In the genomic region with DNA sequence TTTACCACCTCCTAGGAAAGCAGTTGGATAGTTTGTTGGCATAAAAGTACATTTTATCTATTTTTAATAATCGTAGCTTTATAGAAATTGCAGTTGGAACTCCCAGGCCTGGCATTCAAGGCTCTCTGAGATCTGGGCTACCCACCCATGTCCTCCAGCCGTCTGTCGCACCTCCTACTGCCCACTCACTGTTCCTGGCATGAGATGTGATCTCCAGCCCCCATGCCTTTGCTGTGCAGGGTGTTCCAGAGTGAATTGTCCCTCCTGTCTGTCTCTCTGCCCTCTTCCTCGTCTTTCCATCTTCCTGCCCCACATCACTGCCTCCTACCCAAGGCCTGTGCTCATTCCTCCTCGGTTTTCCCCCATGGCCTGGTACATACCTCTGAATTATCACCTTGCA, we compare ENCODE assay signal across 10 cellular contexts. TPM values are rescaled to one million over a fixed set of nuclear protein-coding genes. Genes with fewer than 3 reads are reported as not detected.
A peak's percentile ranks its signal among the peaks of the same experiment; 100 is the strongest.
DNase-seq lines count a peak whose midpoint lies in the region; ATAC-seq, FAIRE-seq and TF ChIP-seq lines count a peak whose summit lies in the region.
"Had no signal": no experiment of that assay in that cellular context is flagged by ENCODE, and none has a peak within 500 bp of the region (broad histone marks: within the 10 kb centered on the region; RNA-seq: fewer than 3 reads in every experiment).

No MANE protein-coding gene starts in this region.

- no peak overlapping the region for H4K5ac ChIP-seq in H9 (ENCODE audit: insufficient read length, low read depth, low read length)

- no peaks in the 10 kb centered on the region for H3K79me2 ChIP-seq in H9 (ENCODE audit: insufficient read depth, low read length)

- ATAC-seq in A549 (no peak), HG02885 (IDR thresholded peaks at IDR 0.05; ENCODE audit: poor library complexity, unreplicated experiment) (no peak)

- H2BK20ac ChIP-seq in H9 (ENCODE audit: low read depth, low read length, poor library complexity, severe bottlenecking) = no peak overlapping the region

- no peaks in the 10 kb centered on the region for H3K27me3 ChIP-seq in H9 (ENCODE audit: insufficient read depth, low read length)
- H3K27me3 ChIP-seq in Peyer's patch = no peaks in the 10 kb centered on the region

- H2AFZ ChIP-seq in H9 (ENCODE audit: low read length) = no peak overlapping the region

- H3K36me3 Mint-ChIP-seq in H9 (ENCODE audit: insufficient read depth in 1 of 3, low read depth in 3 of 3) = peaks cover 4 to 13% (median 12%) of the 10 kb centered on the region in 3 experiments
- peaks cover 60% of the 10 kb centered on the region for H3K36me3 Mint-ChIP-seq in brain
- peaks cover 61% of the 10 kb centered on the region for H3K36me3 Mint-ChIP-seq in nephron progenitor cell (ENCODE audit: low read depth)

- H2BK12ac ChIP-seq in H9 (ENCODE audit: insufficient read length, low read depth, low read length) = no peak overlapping the region

- POLR2A ChIA-PET in A549 (lab: Yijun Ruan, JAX) = interaction anchor here (1.0 to 1.2 kb wide), 2 partner anchors 9 to 51 kb away, joined by 3 read pairs; a partner anchor contains a TSS

- H3K18ac ChIP-seq in H9 (ENCODE audit: insufficient read length, low read depth, low read length) = no peak overlapping the region

- H3K36me3 ChIP-seq in Peyer's patch = peaks cover 0 to 37% (median 0%) of the 10 kb centered on the region in 3 donors

- H4K8ac ChIP-seq in H9 (replicated peaks; ENCODE audit: insufficient read length, low read depth, low read length) = no peak overlapping the region

- H3K27me3 Mint-ChIP-seq in H9 (ENCODE audit: low read depth) (no peaks in the 10 kb centered on the region), brain (no peaks in the 10 kb centered on the region), nephron progenitor cell (ENCODE audit: low read depth, poor library complexity) (peaks cover 4% of the 10 kb centered on the region)

- TF ChIP-seq CTCF in A549 (IDR thresholded peaks at IDR 0.05) = no peak
- TF ChIP-seq CTCF in H9 (conservative IDR thresholded peaks at IDR 0.05) = no peak
- TF ChIP-seq CTCF in brain (conservative IDR thresholded peaks at IDR 0.05) = no peak
- no peak for TF ChIP-seq CTCF in nephron progenitor cell (IDR thresholded peaks at IDR 0.05)
- no peak for TF ChIP-seq CTCF in Peyer's patch (IDR thresholded peaks at IDR 0.05)

- no peak for TF ChIP-seq RAD21 in A549 (conservative IDR thresholded peaks at IDR 0.05 in 1 of 2, IDR thresholded peaks at IDR 0.05 in 1 of 2)

- H2AK5ac ChIP-seq in H9 (ENCODE audit: insufficient read length, low read length) = no peak overlapping the region

- FAIRE-seq in A549 (lab: Jason Lieb, UNC) = no peak

- no peaks in the 10 kb centered on the region for H3K79me1 ChIP-seq in H9 (ENCODE audit: insufficient read depth, low read depth, low read length, poor library complexity, severe bottlenecking)

- H3K4me3 Mint-ChIP-seq in H9 = no peak overlapping the region; a peak in 1 of 5 replicates
- H3K4me3 Mint-ChIP-seq in brain = peak overlapping the region in 2 of 5 experiments; percentile 3 to 6
- no peak overlapping the region for H3K4me3 Mint-ChIP-seq in nephron progenitor cell

- H3K27ac Mint-ChIP-seq in H9 (peak overlapping the region in 2 of 3 experiments; percentile 59 to 78; a peak in 3 of 7 replicates), brain (peak overlapping the region; percentile 30 to 91 (median 86)), nephron progenitor cell (peak overlapping the region; percentile 71)

- no peak for TF ChIP-seq EP300 in A549 (IDR thresholded peaks at IDR 0.05)

- peaks cover 3 to 11% of the 10 kb centered on the region in 2 experiments; a peak in 3 of 4 replicates for H3K4me1 Mint-ChIP-seq in H9
- peaks cover 51% of the 10 kb centered on the region for H3K4me1 Mint-ChIP-seq in brain
- H3K4me1 Mint-ChIP-seq in nephron progenitor cell = peaks cover 36% of the 10 kb centered on the region

- H2BK15ac ChIP-seq in H9 (ENCODE audit: low read depth, low read length) = no peak overlapping the region

- no peak overlapping the region for H3K9ac ChIP-seq in H9 (ENCODE audit: extremely low read depth, insufficient read length, low read length)

- H4K20me1 ChIP-seq in H9 (ENCODE audit: control insufficient read depth, insufficient read depth, insufficient read length) = no peaks in the 10 kb centered on the region

- H2BK120ac ChIP-seq in H9 (ENCODE audit: low read depth, low read length, poor library complexity, severe bottlenecking) = no peak overlapping the region

- TF ChIP-seq POLR2A in A549 (IDR thresholded peaks at IDR 0.05; ENCODE audit: low read length) (no peak), Peyer's patch (IDR thresholded peaks at IDR 0.05) (no peak)

- H3K4ac ChIP-seq in H9 (ENCODE audit: low read depth, low read length) = no peak overlapping the region

- H3K14ac ChIP-seq in H9 (ENCODE audit: insufficient read depth, low read length) = no peak overlapping the region

- H3K23ac ChIP-seq in H9 (ENCODE audit: insufficient read length, low read depth, low read length) = no peak overlapping the region

- no peaks in the 10 kb centered on the region for H3K9me3 ChIP-seq in A549
- no peaks in the 10 kb centered on the region for H3K9me3 ChIP-seq in H9 (ENCODE audit: control insufficient read depth, low read depth, low read length)
- H3K9me3 ChIP-seq in Peyer's patch = no peaks in the 10 kb centered on the region

- no peak overlapping the region for H2BK5ac ChIP-seq in H9 (ENCODE audit: insufficient read length, low read length)

- H3K56ac ChIP-seq in H9 (ENCODE audit: insufficient read length, low read depth, low read length) = no peak overlapping the region

- CTCF ChIA-PET in A549 (lab: Yijun Ruan, JAX) = interaction anchor here (0.9 to 14.1 kb wide), 7 partner anchors 10 to 585 kb away, joined by 3 to 171 read pairs (median 3); no protein-coding TSS in a partner anchor

- WGBS in A549 (ENCODE audit: missing lambda C conversion rate) = 86% methylated on average over 5 of the region's 5 CpGs
- no CpG with 5 or more reads among the region's 5 CpGs for WGBS in H9 (ENCODE audit: extremely low coverage, insufficient read length, low lambda C conversion rate)

- H3K27ac ChIP-seq in A549 (peak overlapping the region; percentile 63 to 87), H9 (ENCODE audit: insufficient read length, low read depth, low read length) (no peak overlapping the region), Peyer's patch (peak overlapping the region in 1 of 4 donors; percentile 8)

- H3K9me3 Mint-ChIP-seq in H9 (no peaks in the 10 kb centered on the region), brain (peaks cover 0 to 5% (median 0%) of the 10 kb centered on the region in 5 experiments), nephron progenitor cell (peaks cover 3% of the 10 kb centered on the region)

- no peaks in the 10 kb centered on the region for H3K23me2 ChIP-seq in H9 (ENCODE audit: insufficient read length, low read depth, low read length, poor library complexity, severe bottlenecking)

- H3K4me3 ChIP-seq in A549 (no peak overlapping the region), Peyer's patch (no peak overlapping the region)

- no peak overlapping the region for H4K91ac ChIP-seq in H9 (ENCODE audit: insufficient read length, low read depth, low read length)

- H3K4me2 ChIP-seq in A549 (peak overlapping the region; percentile 65), H9 (ENCODE audit: insufficient read depth, insufficient read length, low read length) (no peak overlapping the region)

- peaks cover 60% of the 10 kb centered on the region for H3K4me1 ChIP-seq in A549
- H3K4me1 ChIP-seq in H9 (ENCODE audit: insufficient read depth, low read length) = no peaks in the 10 kb centered on the region
- peaks cover 0 to 3% (median 0%) of the 10 kb centered on the region in 4 donors for H3K4me1 ChIP-seq in Peyer's patch

- no peak for DNase-seq in A549 (ENCODE audit: low read depth in 1 of 2, low spot score in 1 of 2)
- DNase-seq in H9 = no peak
- DNase-seq in nephron progenitor cell = no peak
- no peak for DNase-seq in NCI-H2081 (lab: John Stamatoyannopoulos, UW)
- no peak for DNase-seq in Peyer's patch
- no peak for DNase-seq in NCI-H226
- DNase-seq: glutamatergic neuron, NCI-H526 treated with DMSO at 0.1 percent for 48 hours had no signal

- H3T11ph ChIP-seq in H9 (ENCODE audit: low read length) = no peak overlapping the region

TF ChIP-seq in A549, 52 proteins besides CTCF, POLR2A, EP300 and RAD21 (continues in another document):
- TF ChIP-seq ESRRA (IDR thresholded peaks at IDR 0.05; ENCODE audit: borderline replicate concordance, low read length) = no peak
- TF ChIP-seq MYC (IDR thresholded peaks at IDR 0.05; ENCODE audit: borderline replicate concordance, low read length) = no peak
- no peak for TF ChIP-seq GATA3 (IDR thresholded peaks at IDR 0.05; ENCODE audit: borderline replicate concordance)
- no peak for TF ChIP-seq NFE2L2 (conservative IDR thresholded peaks at IDR 0.05; ENCODE audit: low read length)
- TF ChIP-seq, protein P1, sequence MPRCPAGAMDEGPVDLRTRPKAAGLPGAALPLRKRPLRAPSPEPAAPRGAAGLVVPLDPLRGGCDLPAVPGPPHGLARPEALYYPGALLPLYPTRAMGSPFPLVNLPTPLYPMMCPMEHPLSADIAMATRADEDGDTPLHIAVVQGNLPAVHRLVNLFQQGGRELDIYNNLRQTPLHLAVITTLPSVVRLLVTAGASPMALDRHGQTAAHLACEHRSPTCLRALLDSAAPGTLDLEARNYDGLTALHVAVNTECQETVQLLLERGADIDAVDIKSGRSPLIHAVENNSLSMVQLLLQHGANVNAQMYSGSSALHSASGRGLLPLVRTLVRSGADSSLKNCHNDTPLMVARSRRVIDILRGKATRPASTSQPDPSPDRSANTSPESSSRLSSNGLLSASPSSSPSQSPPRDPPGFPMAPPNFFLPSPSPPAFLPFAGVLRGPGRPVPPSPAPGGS (IDR thresholded peaks at IDR 0.05) = no peak
- TF ChIP-seq CBX2 (IDR thresholded peaks at IDR 0.05; ENCODE audit: borderline replicate concordance, low read depth) = no peak
- no peak for TF ChIP-seq HDAC2 (IDR thresholded peaks at IDR 0.05)
- no peak for TF ChIP-seq NR3C1 (IDR thresholded peaks at IDR 0.05)
- TF ChIP-seq RNF2 (IDR thresholded peaks at IDR 0.05; ENCODE audit: borderline replicate concordance, low read depth) = no peak
- TF ChIP-seq HEYL (CRISPR knock-in tag; IDR thresholded peaks at IDR 0.05) = no peak
- TF ChIP-seq SREBF2 (IDR thresholded peaks at IDR 0.05) = no peak
- no peak for TF ChIP-seq HOXB13 (CRISPR knock-in tag; IDR thresholded peaks at IDR 0.05; ENCODE audit: low read depth)
- TF ChIP-seq RARB (CRISPR knock-in tag; IDR thresholded peaks at IDR 0.05) = no peak
- TF ChIP-seq KDM5A (IDR thresholded peaks at IDR 0.05) = no peak
- TF ChIP-seq RFX5 (IDR thresholded peaks at IDR 0.05) = no peak

RNA-seq across cellular contexts. Expression of a gene that starts 50.7 kb away (rescaled TPM):
- 21.8 and 23.2 TPM in 2 replicates for polyA plus RNA-seq in A549 (2011; rRNA removed)
- 17.7 and 21.9 TPM in 2 replicates for polyA plus RNA-seq in A549 (2012; cell fraction: cytosol; rRNA removed)
- polyA plus RNA-seq in A549 (2012; cell fraction: nucleus; rRNA removed) = 22.1 and 27.5 TPM in 2 replicates
- polyA plus RNA-seq in A549 (2017; fragmentation: RNase III; extraction: RNeasy Plus Mini Kit Qiagen cat#74134 plus additional on column Dnase treatment) = 24.3 to 26.7 TPM (median 25.6 TPM) in 3 replicates
- polyA minus RNA-seq in A549 (2011; rRNA and poly(A)+ RNA removed) = 15.7 and 16.0 TPM in 2 replicates
- total RNA-seq in H9 (2021) = 30.8 and 30.9 TPM in 2 replicates
- 70.9 TPM for polyA plus RNA-seq in brain (ENCODE audit: insufficient read depth, low read depth, low replicate concordance)
- total RNA-seq in Peyer's patch = 10 to 100 TPM; 13.8 to 40.4 (median 22.0) TPM
